In genomic region chr1:108049083-108049819, GRCh38 we compare ENCODE assay signal across 8 cellular contexts.
DNase-seq lines count a peak whose midpoint lies in the region; ATAC-seq and TF ChIP-seq lines count a peak whose summit lies in the region.

No MANE protein-coding gene starts in this region.

- CTCF ChIA-PET in Calu3 (lab: Charles Lee), result no interaction called here

- no peaks in the 10 kb centered on the region for H3K36me3 ChIP-seq in WERI-Rb-1

- H3K36me3 Mint-ChIP-seq in Calu3 (ENCODE audit: insufficient read depth, unreplicated experiment), result no peaks in the 10 kb centered on the region

- TF ChIP-seq CTCF in Calu3 (IDR thresholded peaks at IDR 0.05; ENCODE audit: unreplicated experiment) (peak; percentile 51), WERI-Rb-1 (IDR thresholded peaks at IDR 0.05; ENCODE audit: low read depth, low read length) (peak; percentile 50)

- intact Hi-C loops in Calu3 (cut with micrococcal nuclease; ENCODE audit: unreplicated experiment), result no loop called here
- intact Hi-C loops in posterior cingulate gyrus (cut with DNase I), result no loop called here

- no peak overlapping the region for H3K4me3 ChIP-seq in WERI-Rb-1 (ENCODE audit: low read depth, low read length)

- H3K27ac ChIP-seq in WERI-Rb-1, result no peak overlapping the region

- no peaks in the 10 kb centered on the region for H3K9me3 ChIP-seq in WERI-Rb-1 (ENCODE audit: severe bottlenecking)

- no peaks in the 10 kb centered on the region for H3K4me1 Mint-ChIP-seq in Calu3 (ENCODE audit: low read depth, unreplicated experiment)

- peaks cover 2% of the 10 kb centered on the region for H3K27me3 ChIP-seq in WERI-Rb-1 (ENCODE audit: insufficient read depth, low read depth, severe bottlenecking)

- BruUV-seq in Calu3 (replicated peaks; lab: Mats Ljungman, UMichigan), result no TSS peak

- no peak overlapping the region for H3K27ac Mint-ChIP-seq in Calu3 (ENCODE audit: unreplicated experiment)

- H3K27me3 Mint-ChIP-seq in Calu3 (ENCODE audit: unreplicated experiment), result peaks cover 64% of the 10 kb centered on the region

- no peaks in the 10 kb centered on the region for H3K9me3 Mint-ChIP-seq in Calu3 (ENCODE audit: low read depth, unreplicated experiment)

- DNase-seq in Calu3, result peak; percentile 23
- DNase-seq in HT-29 (ENCODE audit: low spot score), result peak; percentile 20
- DNase-seq in WERI-Rb-1, result peak; percentile 30
- DNase-seq in foreskin melanocyte, result peak; percentile 80
- DNase-seq in posterior cingulate gyrus, result peak in 9 of 10 donors; percentile 10 to 87 (median 46)

- ATAC-seq in HG03045 (IDR thresholded peaks at IDR 0.05; ENCODE audit: unreplicated experiment), result no peak
- no peak for ATAC-seq in HG02571 (IDR thresholded peaks at IDR 0.05; ENCODE audit: unreplicated experiment)
- no peak for ATAC-seq in HG03378 (IDR thresholded peaks at IDR 0.05; ENCODE audit: unreplicated experiment)

- H3K4me3 Mint-ChIP-seq in Calu3 (ENCODE audit: low read depth, unreplicated experiment), result no peak overlapping the region

Comparison
In these comparisons a context has a peak if more than half of its experiments do, and no peak if none do; other contexts are left out.
1. DNase-seq: peak in every context shown above with its lines; median percentile 80 in foreskin melanocyte; 46 in posterior cingulate gyrus; 30 in WERI-Rb-1; 23 in Calu3; 20 in HT-29.